20 cellular contexts compared by ENCODE assay signal in the genomic region with DNA sequence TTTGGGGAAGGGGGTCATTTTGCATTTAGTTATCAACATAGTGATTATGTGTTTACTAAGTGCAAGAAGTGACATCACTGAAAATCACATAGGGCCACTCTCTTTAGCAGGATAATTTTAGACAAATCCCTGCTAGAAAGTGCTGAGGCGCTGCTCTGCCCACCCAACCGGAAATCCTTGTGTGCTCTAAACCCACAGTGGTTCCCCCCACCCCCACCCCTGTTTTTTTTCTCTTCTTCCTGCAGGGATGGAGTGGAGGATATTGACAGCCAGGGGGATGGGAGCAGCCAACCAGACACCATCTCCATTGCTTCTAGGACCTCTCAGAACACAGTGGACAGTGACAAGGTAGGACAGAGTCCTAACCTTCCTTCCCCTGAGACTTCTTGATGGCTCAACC.
DNase-seq lines count a peak whose midpoint lies in the region; ATAC-seq, FAIRE-seq and TF ChIP-seq lines count a peak whose summit lies in the region.
"Had no signal": no experiment of that assay in that cellular context is flagged by ENCODE, and none has a peak within 500 bp of the region (broad histone marks: within the 10 kb centered on the region; RNA-seq: fewer than 3 reads in every experiment).

No MANE protein-coding gene starts in this region.

- peaks cover 7% of the 10 kb centered on the region; the same call in 2 of the 3 replicates for H3K4me1 Mint-ChIP-seq in GM23338

- TF ChIP-seq CTCF in GM12878 (IDR thresholded peaks at IDR 0.05 in 2 of 3, conservative IDR thresholded peaks at IDR 0.05 in 1 of 3; ENCODE audit: control insufficient read depth in 2 of 3, extremely low read depth in 1 of 3, insufficient read depth in 1 of 3, low read depth in 3 of 3, low read length in 3 of 3) (no peak), brain microvascular endothelial cell (IDR thresholded peaks at IDR 0.05; ENCODE audit: low read depth, low read length, missing control alignments) (no peak), GM23338 (conservative IDR thresholded peaks at IDR 0.05; ENCODE audit: low read depth in 2 of 2) (no peak)

- no peaks in the 10 kb centered on the region for H3K9me3 ChIP-seq in GM12878 (replicated peaks; ENCODE audit: control insufficient read depth, insufficient read depth, low read length)

- no peaks in the 10 kb centered on the region for H3F3A ChIP-seq in GM23338 (replicated peaks; ENCODE audit: low read depth)

- H4K20me1 ChIP-seq in GM12878 (ENCODE audit: control insufficient read depth, insufficient read depth): no peaks in the 10 kb centered on the region; the same call in 1 of the 2 replicates
- H4K20me1 ChIP-seq in GM23338 (replicated peaks; ENCODE audit: insufficient read depth): no peaks in the 10 kb centered on the region

- in situ Hi-C loops in GM12878 (cut with MboI): no loop called here
- in situ Hi-C loops in brain microvascular endothelial cell (cut with HindIII; ENCODE audit: low pct_ligation_motif_present, low sequenced_read_pairs): no loop called here

- no peaks in the 10 kb centered on the region for H3K9me3 Mint-ChIP-seq in GM23338
- H3K9me3 Mint-ChIP-seq: CD4-positive, alpha-beta T cell had no signal

- ATAC-seq in GM12878 (no peak), HG03457 (IDR thresholded peaks at IDR 0.05; ENCODE audit: unreplicated experiment) (no peak), GM23338 (no peak)
- ATAC-seq: K562 had no signal

- TF ChIP-seq POLR2A in GM12878 (IDR thresholded peaks at IDR 0.05; ENCODE audit: low read depth, low read length): no peak

- H3K27me3 Mint-ChIP-seq in GM23338 (ENCODE audit: insufficient read depth, low read depth, poor library complexity): peaks cover 5% of the 10 kb centered on the region

- CTCF ChIA-PET in GM12878 (lab: Yijun Ruan, JAX): no interaction called here

- no peak overlapping the region for H3K9ac ChIP-seq in GM12878 (ENCODE audit: control insufficient read depth, insufficient read depth, low read length)
- H3K9ac ChIP-seq: GM23248 had no signal

- no peaks in the 10 kb centered on the region for H3K36me3 Mint-ChIP-seq in GM23338 (ENCODE audit: low read depth)

- no peak for FAIRE-seq in GM12878 (lab: Jason Lieb, UNC)
- FAIRE-seq: K562 had no signal

- RAD21 ChIA-PET in GM12878 (lab: Charles Lee; ENCODE audit: unreplicated experiment): no interaction called here

- H3K27me3 ChIP-seq in GM12878 (replicated peaks in 1 of 2; ENCODE audit: control insufficient read depth in 2 of 2, insufficient read depth in 2 of 2, low read length in 1 of 2) (no peaks in the 10 kb centered on the region; a peak in 1 of 4 replicates), brain microvascular endothelial cell (replicated peaks) (no peaks in the 10 kb centered on the region), GM23338 (ENCODE audit: insufficient read depth) (no peaks in the 10 kb centered on the region)

- WGBS in GM12878 (ENCODE audit: insufficient coverage, insufficient replicate concordance, low lambda C conversion rate, missing lambda C conversion rate): 5% methylated on average over 2 of the region's 2 CpGs

- POLR2A ChIA-PET in GM12878 (lab: Charles Lee): no interaction called here

- no peaks in the 10 kb centered on the region for H3K79me2 ChIP-seq in GM12878 (ENCODE audit: control insufficient read depth, insufficient read depth, low read length)
- H3K79me2 ChIP-seq in GM23338 (replicated peaks; ENCODE audit: insufficient read depth): no peaks in the 10 kb centered on the region

- H3K9me2 ChIP-seq in GM23338 (ENCODE audit: insufficient read depth): peaks cover 18% of the 10 kb centered on the region

- no TSS peak for BruUV-seq in GM12878 (replicated peaks; lab: Mats Ljungman, UMichigan)

- H3K27ac Mint-ChIP-seq in GM23338: no peak overlapping the region
- H3K27ac Mint-ChIP-seq: CD4-positive, alpha-beta T cell had no signal

- H3K4me3 Mint-ChIP-seq in GM23338: no peak overlapping the region
- H3K4me3 Mint-ChIP-seq: CD4-positive, alpha-beta T cell had no signal

- H3K4me1 ChIP-seq in GM12878 (ENCODE audit: control insufficient read depth, insufficient read depth, low read length) (no peaks in the 10 kb centered on the region), GM23338 (ENCODE audit: insufficient read depth) (peaks cover 4% of the 10 kb centered on the region; the same call in 1 of the 2 replicates)

- TF ChIP-seq EP300 in GM12878 (IDR thresholded peaks at IDR 0.05; ENCODE audit: borderline replicate concordance in 1 of 2, control insufficient read depth in 1 of 2, low read depth in 2 of 2, low read length in 2 of 2): no peak

- no peak overlapping the region for H3K4me2 ChIP-seq in GM12878 (ENCODE audit: control insufficient read depth, insufficient read depth)
- H3K4me2 ChIP-seq in GM23338: no peak overlapping the region

- SMC1A ChIA-PET in GM12878 (lab: Charles Lee; ENCODE audit: uncharacterized antibody, unreplicated experiment): no interaction called here

- DNase-seq in NCI-H82 (lab: John Stamatoyannopoulos, UW): peak; percentile 32
- DNase-seq in NCI-H82 treated with DMSO at 0.1 percent for 48 hours (lab: John Stamatoyannopoulos, UW; ENCODE audit: unreplicated experiment): no peak
- DNase-seq in HT1080 (ENCODE audit: low read depth): peak; percentile 27
- no peak for DNase-seq in GM12878 (ENCODE audit: low read depth, low spot score)
- no peak for DNase-seq in SIG-M5 treated with dmso at 0.1 percent for 504 hours (lab: John Stamatoyannopoulos, UW; ENCODE audit: unreplicated experiment)
- DNase-seq in brain microvascular endothelial cell: no peak
- DNase-seq in GM23338 (ENCODE audit: low spot score): no peak
- DNase-seq: AML-193; C1 segment of cervical spinal cord; Calu3; CD4-positive, alpha-beta T cell; DMS153; DMS79 treated with DMSO at 0.1 percent for 48 hours; GDM1; GM23248; H7; Kasumi-1 had no signal

- H3K27ac ChIP-seq in GM12878 (ENCODE audit: control insufficient read depth, insufficient read depth) (no peak overlapping the region), brain microvascular endothelial cell (no peak overlapping the region), GM23338 (ENCODE audit: low read depth) (no peak overlapping the region)
- H3K27ac ChIP-seq: 22Rv1, GM23248 had no signal

- H3K36me3 ChIP-seq in GM12878 (ENCODE audit: control insufficient read depth in 2 of 2, insufficient read depth in 2 of 2, low read length in 1 of 2): no peaks in the 10 kb centered on the region
- H3K36me3 ChIP-seq in brain microvascular endothelial cell (replicated peaks): no peaks in the 10 kb centered on the region
- H3K36me3 ChIP-seq in GM23338 (ENCODE audit: insufficient read depth): no peaks in the 10 kb centered on the region

- H2AFZ ChIP-seq in GM12878 (ENCODE audit: control insufficient read depth, low read depth, low read length) (no peak overlapping the region), GM23338 (no peak overlapping the region)
- H2AFZ ChIP-seq: GM23248 had no signal

- H3K4me3 ChIP-seq in GM12878: no peak overlapping the region
- no peak overlapping the region for H3K4me3 ChIP-seq in brain microvascular endothelial cell (ENCODE audit: low read depth, low read length)
- no peak overlapping the region for H3K4me3 ChIP-seq in GM23338
- H3K4me3 ChIP-seq: GM23248, K562 had no signal

- intact Hi-C loops in GM12878 (cut with micrococcal nuclease; ENCODE audit: unreplicated experiment): no loop called here

- no peak for TF ChIP-seq RAD21 in GM12878 (IDR thresholded peaks at IDR 0.05; ENCODE audit: insufficient read depth, low read depth, low read length)

TF ChIP-seq in GM12878, 131 proteins besides CTCF, POLR2A, EP300 and RAD21:
- TF ChIP-seq PAX5 (IDR thresholded peaks at IDR 0.05; ENCODE audit: borderline replicate concordance, low read depth, low read length): peak; percentile 28; the same call in 1 of the 2 replicates
- TF ChIP-seq, protein P1, sequence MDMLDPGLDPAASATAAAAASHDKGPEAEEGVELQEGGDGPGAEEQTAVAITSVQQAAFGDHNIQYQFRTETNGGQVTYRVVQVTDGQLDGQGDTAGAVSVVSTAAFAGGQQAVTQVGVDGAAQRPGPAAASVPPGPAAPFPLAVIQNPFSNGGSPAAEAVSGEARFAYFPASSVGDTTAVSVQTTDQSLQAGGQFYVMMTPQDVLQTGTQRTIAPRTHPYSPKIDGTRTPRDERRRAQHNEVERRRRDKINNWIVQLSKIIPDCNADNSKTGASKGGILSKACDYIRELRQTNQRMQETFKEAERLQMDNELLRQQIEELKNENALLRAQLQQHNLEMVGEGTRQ (IDR thresholded peaks at IDR 0.05; ENCODE audit: borderline replicate concordance, low read depth, low read length): no peak

TF ChIP-seq in GM23338, 12 proteins besides CTCF, POLR2A, EP300 and RAD21 (continues in another document):
- TF ChIP-seq JUNB (IDR thresholded peaks at IDR 0.05; ENCODE audit: unreplicated experiment) (no peak), NANOG (IDR thresholded peaks at IDR 0.05; ENCODE audit: borderline replicate concordance) (no peak), EZH2phosphoT487 (IDR thresholded peaks at IDR 0.05; ENCODE audit: unreplicated experiment) (no peak), EZH2 (IDR thresholded peaks at IDR 0.05; ENCODE audit: low read depth, unreplicated experiment) (no peak)

Comparison
In these comparisons a context has a peak if more than half of its experiments do, and no peak if none do; other contexts are left out.
1. DNase-seq: peak in NCI-H82 (single experiment) and HT1080 (single experiment); none in NCI-H82 treated with DMSO at 0.1 percent for 48 hours (single experiment), GM12878 (single experiment), SIG-M5 treated with dmso at 0.1 percent for 504 hours (single experiment), brain microvascular endothelial cell (single experiment) and GM23338 (single experiment).